Comparison of ENCODE assay signal across 3 cellular contexts in genomic region chr9:36337002-36337401, GRCh38.
TF ChIP-seq lines count a peak whose summit lies in the region.

No MANE protein-coding gene starts in this region.

TF ChIP-seq in IMR-90, 13 proteins besides CTCF, POLR2A, EP300 and RAD21:
- TF ChIP-seq MAFK (IDR thresholded peaks at IDR 0.05; ENCODE audit: low read depth, low read length) (no peak), BHLHE40 (IDR thresholded peaks at IDR 0.05; ENCODE audit: low read depth, low read length) (no peak), USF2 (IDR thresholded peaks at IDR 0.05; ENCODE audit: low read depth, low read length) (no peak), SMC3 (IDR thresholded peaks at IDR 0.05; ENCODE audit: low read depth, low read length) (no peak), ELK1 (IDR thresholded peaks at IDR 0.05; ENCODE audit: borderline replicate concordance, low read depth, low read length) (no peak), RCOR1 (IDR thresholded peaks at IDR 0.05; ENCODE audit: insufficient replicate concordance, low read length) (no peak), CEBPB (IDR thresholded peaks at IDR 0.05; ENCODE audit: low read depth, low read length) (no peak), RFX5 (IDR thresholded peaks at IDR 0.05; ENCODE audit: low read depth, low read length) (no peak), FOS (IDR thresholded peaks at IDR 0.05; ENCODE audit: low read depth, low read length) (no peak), MXI1 (IDR thresholded peaks at IDR 0.05; ENCODE audit: borderline replicate concordance, low read depth, low read length) (no peak), CHD1 (IDR thresholded peaks at IDR 0.05; ENCODE audit: low read depth, low read length) (no peak), NFE2L2 (IDR thresholded peaks at IDR 0.05; ENCODE audit: low read depth, low read length) (no peak), MAZ (IDR thresholded peaks at IDR 0.05; ENCODE audit: borderline replicate concordance, low read depth, low read length) (no peak)

TF ChIP-seq in GM12878, 131 proteins besides CTCF, POLR2A, EP300 and RAD21:
- no peak for TF ChIP-seq MYB (IDR thresholded peaks at IDR 0.05; ENCODE audit: borderline replicate concordance, low read depth, low read length)
- TF ChIP-seq SIN3A (IDR thresholded peaks at IDR 0.05; ENCODE audit: low read depth, low read length) = no peak
- peak; percentile 64 for TF ChIP-seq RUNX3 (IDR thresholded peaks at IDR 0.05; ENCODE audit: low read length)
- no peak for TF ChIP-seq HDAC6 (IDR thresholded peaks at IDR 0.05; ENCODE audit: unreplicated experiment)

TF ChIP-seq in HepG2, 621 proteins besides CTCF, POLR2A, EP300 and RAD21:
- TF ChIP-seq RBM22 (optimal IDR thresholded peaks at IDR 0.05; ENCODE audit: low read length) (peak; percentile 38), REPIN1 (CRISPR knock-in tag; IDR thresholded peaks at IDR 0.05; ENCODE audit: borderline replicate concordance, low read depth) (no peak), UBTF (CRISPR knock-in tag; IDR thresholded peaks at IDR 0.05) (no peak)
